ENCODE assay signal across 1 cellular context in the genomic region with DNA sequence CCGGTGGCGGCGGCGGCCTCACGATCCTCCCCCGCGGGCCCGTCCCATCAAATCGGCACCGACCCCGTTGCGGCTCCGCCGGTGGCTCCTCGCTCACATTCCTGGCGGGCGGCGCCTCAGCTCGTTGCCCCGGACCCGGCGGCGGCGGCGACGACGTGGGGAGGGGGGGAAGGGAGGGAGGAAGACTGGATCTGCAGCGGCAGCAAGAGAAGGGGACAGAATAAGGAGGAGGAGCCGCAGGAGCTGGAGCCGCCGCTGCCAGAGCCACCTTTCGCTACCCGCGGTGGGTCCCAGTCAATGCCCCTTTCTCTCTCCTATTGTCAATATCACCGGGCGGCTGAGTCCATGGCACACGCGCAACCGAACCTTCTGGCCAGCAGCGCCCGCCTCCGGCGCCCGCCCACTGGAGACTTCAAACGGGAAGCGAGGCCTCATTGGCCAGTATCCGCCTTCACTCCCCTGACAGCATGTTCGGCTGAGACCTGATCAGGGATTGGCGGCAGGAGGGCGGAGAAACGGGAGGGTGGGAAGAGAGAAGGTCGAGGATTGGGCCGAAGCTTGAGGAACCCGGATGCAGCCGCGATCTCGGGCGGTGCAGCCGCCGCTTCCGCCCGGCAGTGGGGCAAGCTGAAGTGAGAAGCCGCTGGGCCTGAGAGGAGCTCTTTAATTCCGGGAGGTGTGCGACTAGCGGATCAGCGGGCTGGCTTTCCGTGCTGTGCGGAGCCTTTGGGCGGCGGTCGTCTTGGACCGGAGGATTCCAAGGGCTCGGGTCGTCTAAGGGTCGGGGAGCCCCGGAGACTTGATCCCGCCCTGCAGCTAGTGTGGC.
TF ChIP-seq lines count a peak whose summit lies in the region.

A gene (minus strand): TSS at position 378 of the 826 bp plus-strand sequence. CDS start 3,692 bp downstream, outside the sequence.

TF ChIP-seq in HepG2, 621 proteins besides CTCF, POLR2A, EP300 and RAD21 (continued from another document and continues in another):
- TF ChIP-seq, protein P1, sequence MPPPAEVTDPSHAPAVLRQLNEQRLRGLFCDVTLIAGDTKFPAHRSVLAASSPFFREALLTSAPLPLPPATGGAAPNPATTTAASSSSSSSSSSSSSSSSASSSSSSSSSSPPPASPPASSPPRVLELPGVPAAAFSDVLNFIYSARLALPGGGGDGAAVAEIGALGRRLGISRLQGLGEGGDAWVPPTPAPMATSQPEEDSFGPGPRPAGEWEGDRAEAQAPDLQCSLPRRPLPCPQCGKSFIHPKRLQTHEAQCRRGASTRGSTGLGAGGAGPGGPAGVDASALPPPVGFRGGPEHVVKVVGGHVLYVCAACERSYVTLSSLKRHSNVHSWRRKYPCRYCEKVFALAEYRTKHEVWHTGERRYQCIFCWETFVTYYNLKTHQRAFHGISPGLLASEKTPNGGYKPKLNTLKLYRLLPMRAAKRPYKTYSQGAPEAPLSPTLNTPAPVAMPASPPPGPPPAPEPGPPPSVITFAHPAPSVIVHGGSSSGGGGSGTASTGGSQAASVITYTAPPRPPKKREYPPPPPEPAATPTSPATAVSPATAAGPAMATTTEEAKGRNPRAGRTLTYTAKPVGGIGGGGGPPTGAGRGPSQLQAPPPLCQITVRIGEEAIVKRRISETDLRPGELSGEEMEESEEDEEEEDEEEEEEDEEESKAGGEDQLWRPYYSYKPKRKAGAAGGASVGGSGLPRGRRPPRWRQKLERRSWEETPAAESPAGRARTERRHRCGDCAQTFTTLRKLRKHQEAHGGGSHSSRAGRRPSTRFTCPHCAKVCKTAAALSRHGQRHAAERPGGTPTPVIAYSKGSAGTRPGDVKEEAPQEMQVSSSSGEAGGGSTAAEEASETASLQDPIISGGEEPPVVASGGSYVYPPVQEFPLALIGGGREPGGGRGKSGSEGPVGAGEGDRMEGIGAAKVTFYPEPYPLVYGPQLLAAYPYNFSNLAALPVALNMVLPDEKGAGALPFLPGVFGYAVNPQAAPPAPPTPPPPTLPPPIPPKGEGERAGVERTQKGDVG (CRISPR knock-in tag; IDR thresholded peaks at IDR 0.05; ENCODE audit: borderline replicate concordance): peak; percentile 75
- TF ChIP-seq GTF3A (CRISPR knock-in tag; conservative IDR thresholded peaks at IDR 0.05): no peak
- TF ChIP-seq YEATS2 (CRISPR knock-in tag; IDR thresholded peaks at IDR 0.05; ENCODE audit: borderline replicate concordance): peak; percentile 93
- TF ChIP-seq HNF4G (IDR thresholded peaks at IDR 0.05; ENCODE audit: borderline replicate concordance, low read depth, low read length): no peak
- TF ChIP-seq HNF4G (CRISPR knock-in tag; IDR thresholded peaks at IDR 0.05; ENCODE audit: borderline replicate concordance, low read depth): no peak
- TF ChIP-seq, protein P2, sequence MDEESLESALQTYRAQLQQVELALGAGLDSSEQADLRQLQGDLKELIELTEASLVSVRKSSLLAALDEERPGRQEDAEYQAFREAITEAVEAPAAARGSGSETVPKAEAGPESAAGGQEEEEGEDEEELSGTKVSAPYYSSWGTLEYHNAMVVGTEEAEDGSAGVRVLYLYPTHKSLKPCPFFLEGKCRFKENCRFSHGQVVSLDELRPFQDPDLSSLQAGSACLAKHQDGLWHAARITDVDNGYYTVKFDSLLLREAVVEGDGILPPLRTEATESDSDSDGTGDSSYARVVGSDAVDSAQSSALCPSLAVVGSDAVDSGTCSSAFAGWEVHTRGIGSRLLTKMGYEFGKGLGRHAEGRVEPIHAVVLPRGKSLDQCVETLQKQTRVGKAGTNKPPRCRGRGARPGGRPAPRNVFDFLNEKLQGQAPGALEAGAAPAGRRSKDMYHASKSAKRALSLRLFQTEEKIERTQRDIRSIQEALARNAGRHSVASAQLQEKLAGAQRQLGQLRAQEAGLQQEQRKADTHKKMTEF (CRISPR knock-in tag; IDR thresholded peaks at IDR 0.05): peak; percentile 69; the same call in 1 of the 2 replicates
- TF ChIP-seq ZNF558 (CRISPR knock-in tag; IDR thresholded peaks at IDR 0.05; ENCODE audit: borderline replicate concordance): peak; percentile 55; the same call in 1 of the 2 replicates
- TF ChIP-seq TMF1 (CRISPR knock-in tag; IDR thresholded peaks at IDR 0.05; ENCODE audit: low read depth): 0 out of 2 replicates have a peak, but pooled peaks have one; percentile 41
- TF ChIP-seq, protein P3, sequence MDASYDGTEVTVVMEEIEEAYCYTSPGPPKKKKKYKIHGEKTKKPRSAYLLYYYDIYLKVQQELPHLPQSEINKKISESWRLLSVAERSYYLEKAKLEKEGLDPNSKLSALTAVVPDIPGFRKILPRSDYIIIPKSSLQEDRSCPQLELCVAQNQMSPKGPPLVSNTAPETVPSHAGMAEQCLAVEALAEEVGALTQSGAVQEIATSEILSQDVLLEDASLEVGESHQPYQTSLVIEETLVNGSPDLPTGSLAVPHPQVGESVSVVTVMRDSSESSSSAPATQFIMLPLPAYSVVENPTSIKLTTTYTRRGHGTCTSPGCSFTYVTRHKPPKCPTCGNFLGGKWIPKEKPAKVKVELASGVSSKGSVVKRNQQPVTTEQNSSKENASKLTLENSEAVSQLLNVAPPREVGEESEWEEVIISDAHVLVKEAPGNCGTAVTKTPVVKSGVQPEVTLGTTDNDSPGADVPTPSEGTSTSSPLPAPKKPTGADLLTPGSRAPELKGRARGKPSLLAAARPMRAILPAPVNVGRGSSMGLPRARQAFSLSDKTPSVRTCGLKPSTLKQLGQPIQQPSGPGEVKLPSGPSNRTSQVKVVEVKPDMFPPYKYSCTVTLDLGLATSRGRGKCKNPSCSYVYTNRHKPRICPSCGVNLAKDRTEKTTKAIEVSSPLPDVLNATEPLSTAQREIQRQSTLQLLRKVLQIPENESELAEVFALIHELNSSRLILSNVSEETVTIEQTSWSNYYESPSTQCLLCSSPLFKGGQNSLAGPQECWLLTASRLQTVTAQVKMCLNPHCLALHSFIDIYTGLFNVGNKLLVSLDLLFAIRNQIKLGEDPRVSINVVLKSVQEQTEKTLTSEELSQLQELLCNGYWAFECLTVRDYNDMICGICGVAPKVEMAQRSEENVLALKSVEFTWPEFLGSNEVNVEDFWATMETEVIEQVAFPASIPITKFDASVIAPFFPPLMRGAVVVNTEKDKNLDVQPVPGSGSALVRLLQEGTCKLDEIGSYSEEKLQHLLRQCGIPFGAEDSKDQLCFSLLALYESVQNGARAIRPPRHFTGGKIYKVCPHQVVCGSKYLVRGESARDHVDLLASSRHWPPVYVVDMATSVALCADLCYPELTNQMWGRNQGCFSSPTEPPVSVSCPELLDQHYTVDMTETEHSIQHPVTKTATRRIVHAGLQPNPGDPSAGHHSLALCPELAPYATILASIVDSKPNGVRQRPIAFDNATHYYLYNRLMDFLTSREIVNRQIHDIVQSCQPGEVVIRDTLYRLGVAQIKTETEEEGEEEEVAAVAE (CRISPR knock-in tag; IDR thresholded peaks at IDR 0.05; ENCODE audit: borderline replicate concordance): peak; percentile 97
- TF ChIP-seq FOXK2 (IDR thresholded peaks at IDR 0.05): peak; percentile 40; the same call in 1 of the 2 replicates
- no peak for TF ChIP-seq MIER2 (CRISPR knock-in tag; IDR thresholded peaks at IDR 0.05)
- TF ChIP-seq ZNF788 (CRISPR knock-in tag; IDR thresholded peaks at IDR 0.05; ENCODE audit: borderline replicate concordance): 0 out of 2 replicates have a peak, but pooled peaks have one; percentile 70
- TF ChIP-seq MAFG (CRISPR knock-in tag; IDR thresholded peaks at IDR 0.05): no peak
- TF ChIP-seq EEA1 (CRISPR knock-in tag; IDR thresholded peaks at IDR 0.05; ENCODE audit: borderline replicate concordance): 0 out of 2 replicates have a peak, but pooled peaks have one; percentile 30
- peak; percentile 88 for TF ChIP-seq POGZ (CRISPR knock-in tag; IDR thresholded peaks at IDR 0.05)
- TF ChIP-seq, protein P4, sequence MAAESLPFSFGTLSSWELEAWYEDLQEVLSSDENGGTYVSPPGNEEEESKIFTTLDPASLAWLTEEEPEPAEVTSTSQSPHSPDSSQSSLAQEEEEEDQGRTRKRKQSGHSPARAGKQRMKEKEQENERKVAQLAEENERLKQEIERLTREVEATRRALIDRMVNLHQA (CRISPR knock-in tag; IDR thresholded peaks at IDR 0.05): no peak
- TF ChIP-seq ZNF564 (CRISPR knock-in tag; IDR thresholded peaks at IDR 0.05): peak; percentile 39; the same call in 1 of the 2 replicates
- TF ChIP-seq ISL2 (CRISPR knock-in tag; IDR thresholded peaks at IDR 0.05): 0 out of 2 replicates have a peak, but pooled peaks have one; percentile 22
- TF ChIP-seq FOSL1 (CRISPR knock-in tag; IDR thresholded peaks at IDR 0.05; ENCODE audit: borderline replicate concordance): no peak
- no peak for TF ChIP-seq NCOA5 (CRISPR knock-in tag; IDR thresholded peaks at IDR 0.05)
- peak; percentile 85 for TF ChIP-seq THAP11 (CRISPR knock-in tag; IDR thresholded peaks at IDR 0.05)
- TF ChIP-seq ZSCAN9 (CRISPR knock-in tag; IDR thresholded peaks at IDR 0.05; ENCODE audit: borderline replicate concordance): 0 out of 2 replicates have a peak, but pooled peaks have one; percentile 9
- peak; percentile 99 for TF ChIP-seq SP2 (CRISPR knock-in tag; IDR thresholded peaks at IDR 0.05)
- peak; percentile 68 for TF ChIP-seq GABPA (IDR thresholded peaks at IDR 0.05; ENCODE audit: low read depth, low read length)
- peak; percentile 89 for TF ChIP-seq GABPA (CRISPR knock-in tag; IDR thresholded peaks at IDR 0.05; ENCODE audit: low read depth)
- TF ChIP-seq, protein P5, sequence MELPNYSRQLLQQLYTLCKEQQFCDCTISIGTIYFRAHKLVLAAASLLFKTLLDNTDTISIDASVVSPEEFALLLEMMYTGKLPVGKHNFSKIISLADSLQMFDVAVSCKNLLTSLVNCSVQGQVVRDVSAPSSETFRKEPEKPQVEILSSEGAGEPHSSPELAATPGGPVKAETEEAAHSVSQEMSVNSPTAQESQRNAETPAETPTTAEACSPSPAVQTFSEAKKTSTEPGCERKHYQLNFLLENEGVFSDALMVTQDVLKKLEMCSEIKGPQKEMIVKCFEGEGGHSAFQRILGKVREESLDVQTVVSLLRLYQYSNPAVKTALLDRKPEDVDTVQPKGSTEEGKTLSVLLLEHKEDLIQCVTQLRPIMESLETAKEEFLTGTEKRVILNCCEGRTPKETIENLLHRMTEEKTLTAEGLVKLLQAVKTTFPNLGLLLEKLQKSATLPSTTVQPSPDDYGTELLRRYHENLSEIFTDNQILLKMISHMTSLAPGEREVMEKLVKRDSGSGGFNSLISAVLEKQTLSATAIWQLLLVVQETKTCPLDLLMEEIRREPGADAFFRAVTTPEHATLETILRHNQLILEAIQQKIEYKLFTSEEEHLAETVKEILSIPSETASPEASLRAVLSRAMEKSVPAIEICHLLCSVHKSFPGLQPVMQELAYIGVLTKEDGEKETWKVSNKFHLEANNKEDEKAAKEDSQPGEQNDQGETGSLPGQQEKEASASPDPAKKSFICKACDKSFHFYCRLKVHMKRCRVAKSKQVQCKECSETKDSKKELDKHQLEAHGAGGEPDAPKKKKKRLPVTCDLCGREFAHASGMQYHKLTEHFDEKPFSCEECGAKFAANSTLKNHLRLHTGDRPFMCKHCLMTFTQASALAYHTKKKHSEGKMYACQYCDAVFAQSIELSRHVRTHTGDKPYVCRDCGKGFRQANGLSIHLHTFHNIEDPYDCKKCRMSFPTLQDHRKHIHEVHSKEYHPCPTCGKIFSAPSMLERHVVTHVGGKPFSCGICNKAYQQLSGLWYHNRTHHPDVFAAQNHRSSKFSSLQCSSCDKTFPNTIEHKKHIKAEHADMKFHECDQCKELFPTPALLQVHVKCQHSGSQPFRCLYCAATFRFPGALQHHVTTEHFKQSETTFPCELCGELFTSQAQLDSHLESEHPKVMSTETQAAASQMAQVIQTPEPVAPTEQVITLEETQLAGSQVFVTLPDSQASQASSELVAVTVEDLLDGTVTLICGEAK (IDR thresholded peaks at IDR 0.05): no peak
- TF ChIP-seq, protein P5 (CRISPR knock-in tag; IDR thresholded peaks at IDR 0.05): peak; percentile 61; the same call in 1 of the 2 replicates
- 0 out of 2 replicates have a peak, but pooled peaks have one; percentile 12 for TF ChIP-seq ZNF274 (CRISPR knock-in tag; IDR thresholded peaks at IDR 0.05)
- no peak for TF ChIP-seq RXRA (CRISPR knock-in tag; IDR thresholded peaks at IDR 0.05)
- TF ChIP-seq NFRKB (IDR thresholded peaks at IDR 0.05): no peak
- peak; percentile 85; the same call in 1 of the 2 replicates for TF ChIP-seq SATB2 (CRISPR knock-in tag; IDR thresholded peaks at IDR 0.05)
- no peak for TF ChIP-seq ZBTB3 (CRISPR knock-in tag; IDR thresholded peaks at IDR 0.05; ENCODE audit: borderline replicate concordance, low read depth)
- peak; percentile 72 for TF ChIP-seq ELF3 (CRISPR knock-in tag; IDR thresholded peaks at IDR 0.05)
- TF ChIP-seq, protein P6, sequence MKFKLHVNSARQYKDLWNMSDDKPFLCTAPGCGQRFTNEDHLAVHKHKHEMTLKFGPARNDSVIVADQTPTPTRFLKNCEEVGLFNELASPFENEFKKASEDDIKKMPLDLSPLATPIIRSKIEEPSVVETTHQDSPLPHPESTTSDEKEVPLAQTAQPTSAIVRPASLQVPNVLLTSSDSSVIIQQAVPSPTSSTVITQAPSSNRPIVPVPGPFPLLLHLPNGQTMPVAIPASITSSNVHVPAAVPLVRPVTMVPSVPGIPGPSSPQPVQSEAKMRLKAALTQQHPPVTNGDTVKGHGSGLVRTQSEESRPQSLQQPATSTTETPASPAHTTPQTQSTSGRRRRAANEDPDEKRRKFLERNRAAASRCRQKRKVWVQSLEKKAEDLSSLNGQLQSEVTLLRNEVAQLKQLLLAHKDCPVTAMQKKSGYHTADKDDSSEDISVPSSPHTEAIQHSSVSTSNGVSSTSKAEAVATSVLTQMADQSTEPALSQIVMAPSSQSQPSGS (CRISPR knock-in tag; IDR thresholded peaks at IDR 0.05): no peak
- peak; percentile 80; the same call in 1 of the 2 replicates for TF ChIP-seq EED (CRISPR knock-in tag; IDR thresholded peaks at IDR 0.05)
- peak; percentile 24 for TF ChIP-seq TEAD3 (CRISPR knock-in tag; optimal IDR thresholded peaks at IDR 0.05; ENCODE audit: borderline replicate concordance)
